In the genomic region with DNA sequence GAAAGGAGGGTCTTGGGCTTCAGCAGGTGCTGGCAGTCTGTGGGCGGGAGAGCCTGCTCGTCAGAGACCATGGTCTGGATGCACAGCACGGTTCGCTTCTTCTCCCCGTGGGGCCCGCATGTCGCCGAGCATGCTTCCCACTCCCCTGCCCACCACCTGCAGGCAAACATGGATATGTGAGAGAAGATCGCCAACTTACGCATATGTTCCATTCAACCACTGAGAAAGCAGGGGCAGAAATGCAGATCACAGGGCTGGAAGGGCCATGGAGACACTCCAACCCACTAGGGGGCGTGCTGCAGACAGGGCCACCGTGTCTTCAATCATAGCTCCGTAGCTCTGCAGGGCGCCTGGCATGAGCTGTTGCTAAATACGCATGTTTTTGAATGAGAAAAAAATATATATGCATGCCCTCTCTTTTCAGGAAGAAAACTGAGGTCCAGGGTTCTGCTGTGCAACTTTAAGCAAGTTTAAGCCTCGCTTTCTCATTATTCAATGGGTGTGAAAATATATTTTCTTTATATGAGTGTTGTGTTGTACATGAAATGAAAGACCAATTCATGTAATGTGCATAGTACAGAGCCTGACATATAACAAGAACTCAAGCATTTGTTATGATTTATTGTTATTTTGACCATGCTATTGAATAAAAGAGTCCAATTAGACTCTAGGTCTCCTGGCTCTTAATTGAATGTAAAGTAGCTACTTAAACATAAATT, we compare ENCODE assay signal across 8 cellular contexts.
A peak's percentile ranks its signal among the peaks of the same experiment; 100 is the strongest.
DNase-seq lines count a peak whose midpoint lies in the region; ATAC-seq, FAIRE-seq and TF ChIP-seq lines count a peak whose summit lies in the region.

No MANE protein-coding gene starts in this region.

- ATAC-seq in GM21390 (IDR thresholded peaks at IDR 0.05; ENCODE audit: unreplicated experiment) (peak; percentile 69), HepG2 (peak; percentile 94), GM21737 (IDR thresholded peaks at IDR 0.05; ENCODE audit: unreplicated experiment) (no peak), HG02970 (IDR thresholded peaks at IDR 0.05; ENCODE audit: low FRiP score, unreplicated experiment) (no peak)
- ATAC-seq in activated T-helper 17 cell treated with anti-CD3 and anti-CD28 coated beads, Interleukin-2, amount 50 U/mL, for 72 hours (replicated peaks): peak; percentile 58

- H3K27me3 ChIP-seq in HepG2 (ENCODE audit: control insufficient read depth in 1 of 2, insufficient read depth in 2 of 2, low read length in 2 of 2): no peaks in the 10 kb centered on the region

- DNase-seq in COR-L47 (lab: John Stamatoyannopoulos, UW) (peak; percentile 12), NCI-H526 (lab: John Stamatoyannopoulos, UW) (peak; percentile 29 to 84), HepG2 (ENCODE audit: low spot score) (peak; percentile 34), dedifferentiated amniotic fluid mesenchymal stem cell (ENCODE audit: extremely low spot score) (no peak)

- H3K9ac ChIP-seq in HepG2 (ENCODE audit: insufficient read depth, low read depth, low read length): no peak overlapping the region

- in situ Hi-C loops in HepG2 (cut with HindIII; ENCODE audit: extremely low pct_ligation_motif_present, low pct_unique_long_range_greater_than_20kb): loop anchor here (10.0 kb wide), 1 partner anchor 346 kb away; a partner anchor contains a TSS

- CTCF ChIA-PET in HepG2 (lab: Yijun Ruan, JAX; ENCODE audit: low intra/inter-chr PET ratio, low total read pairs): no interaction called here

- H3K4me1 ChIP-seq in HepG2 (ENCODE audit: insufficient read depth, low read length): peaks cover 1% of the 10 kb centered on the region

- H3K4me3 Mint-ChIP-seq in activated T-helper 17 cell treated with anti-CD3 and anti-CD28 coated beads, Interleukin-2, amount 50 U/mL, for 72 hours: no peak overlapping the region

- WGBS in HepG2 (ENCODE audit: low lambda C conversion rate): 55% methylated on average over 15 of the region's 16 CpGs

- H3K4me3 ChIP-seq in HepG2 (replicated peaks in 1 of 3; ENCODE audit: insufficient read depth in 1 of 3, low read depth in 2 of 3, low read length in 3 of 3): no peak overlapping the region

- TF ChIP-seq RAD21 in HepG2 (CRISPR knock-in tag; IDR thresholded peaks at IDR 0.05): 0 out of 2 replicates have a peak, but pooled peaks have one; percentile 23

- TF ChIP-seq CTCF in HepG2 (CRISPR knock-in tag; IDR thresholded peaks at IDR 0.05): peak; percentile 70

- no peaks in the 10 kb centered on the region for H3K4me1 Mint-ChIP-seq in activated T-helper 17 cell treated with anti-CD3 and anti-CD28 coated beads, Interleukin-2, amount 50 U/mL, for 72 hours

- no peak for TF ChIP-seq POLR2A in HepG2 (IDR thresholded peaks at IDR 0.05; ENCODE audit: insufficient read depth in 1 of 2, low read depth in 2 of 2, low read length in 2 of 2)

- H4K20me1 ChIP-seq in HepG2 (ENCODE audit: insufficient read depth, low read length): no peaks in the 10 kb centered on the region

- no peaks in the 10 kb centered on the region for H3K9me3 Mint-ChIP-seq in activated T-helper 17 cell treated with anti-CD3 and anti-CD28 coated beads, Interleukin-2, amount 50 U/mL, for 72 hours

- H3K4me2 ChIP-seq in HepG2 (ENCODE audit: low read depth, low read length): no peak overlapping the region

- intact Hi-C loops in HepG2 (cut with micrococcal nuclease; ENCODE audit: unreplicated experiment): loop anchor here (10.0 kb wide), 1 partner anchor 64 kb away; no protein-coding TSS in a partner anchor

- no peaks in the 10 kb centered on the region for H3K79me2 ChIP-seq in HepG2 (ENCODE audit: insufficient read depth, low read length)

- FAIRE-seq in HepG2 (lab: Jason Lieb, UNC): no peak

- POLR2A ChIA-PET in HepG2 (lab: Yijun Ruan, JAX): no interaction called here

- no peaks in the 10 kb centered on the region for H3K36me3 Mint-ChIP-seq in activated T-helper 17 cell treated with anti-CD3 and anti-CD28 coated beads, Interleukin-2, amount 50 U/mL, for 72 hours (ENCODE audit: low read depth)

- BruUV-seq in HepG2 (replicated peaks; lab: Mats Ljungman, UMichigan): no TSS peak

- no peak overlapping the region for H3K27ac Mint-ChIP-seq in activated T-helper 17 cell treated with anti-CD3 and anti-CD28 coated beads, Interleukin-2, amount 50 U/mL, for 72 hours

- H3K36me3 ChIP-seq in HepG2 (replicated peaks in 1 of 2; ENCODE audit: control insufficient read depth in 1 of 2, insufficient read depth in 2 of 2, low read length in 2 of 2): no peaks in the 10 kb centered on the region

- no peak overlapping the region for H3K27ac ChIP-seq in HepG2 (ENCODE audit: extremely low read length, insufficient read depth, low read length)

- no peak overlapping the region for H2AFZ ChIP-seq in HepG2 (ENCODE audit: low read length)

- H3K9me3 ChIP-seq in HepG2 (ENCODE audit: low read length): no peaks in the 10 kb centered on the region

- TF ChIP-seq EP300 in HepG2 (IDR thresholded peaks at IDR 0.05; ENCODE audit: low read depth in 2 of 2, low read length in 2 of 2) (no peak), HepG2 (CRISPR knock-in tag; IDR thresholded peaks at IDR 0.05; ENCODE audit: borderline replicate concordance) (no peak)

- H3K27me3 Mint-ChIP-seq in activated T-helper 17 cell treated with anti-CD3 and anti-CD28 coated beads, Interleukin-2, amount 50 U/mL, for 72 hours: peaks cover 5% of the 10 kb centered on the region

TF ChIP-seq in HepG2, 621 proteins besides CTCF, POLR2A, EP300 and RAD21 (continues in another document):
- TF ChIP-seq ZFAT (CRISPR knock-in tag; conservative IDR thresholded peaks at IDR 0.05) (no peak), ZNF790 (CRISPR knock-in tag; IDR thresholded peaks at IDR 0.05; ENCODE audit: borderline replicate concordance) (no peak), ZMYM2 (CRISPR knock-in tag; IDR thresholded peaks at IDR 0.05) (no peak), ZNF713 (CRISPR knock-in tag; IDR thresholded peaks at IDR 0.05) (no peak), ZBTB7A (CRISPR knock-in tag; IDR thresholded peaks at IDR 0.05) (no peak), ZNF17 (CRISPR knock-in tag; IDR thresholded peaks at IDR 0.05) (no peak), FOXJ3 (CRISPR knock-in tag; IDR thresholded peaks at IDR 0.05; ENCODE audit: borderline replicate concordance) (no peak), ZMYM4 (CRISPR knock-in tag; IDR thresholded peaks at IDR 0.05) (peak; percentile 56; the same call in 1 of the 2 replicates), XRCC5 (optimal IDR thresholded peaks at IDR 0.05; ENCODE audit: low read length) (peak; percentile 28), ZNF331 (CRISPR knock-in tag; IDR thresholded peaks at IDR 0.05) (peak; percentile 46; the same call in 1 of the 2 replicates), ZNF768 (CRISPR knock-in tag; IDR thresholded peaks at IDR 0.05) (peak; percentile 62; the same call in 1 of the 2 replicates), ZNF747 (CRISPR knock-in tag; IDR thresholded peaks at IDR 0.05; ENCODE audit: borderline replicate concordance) (no peak), SMC3 (IDR thresholded peaks at IDR 0.05; ENCODE audit: low read length) (peak; percentile 23; the same call in 1 of the 2 replicates), RNF2 (conservative IDR thresholded peaks at IDR 0.05; ENCODE audit: low read depth) (no peak), FOXK2 (IDR thresholded peaks at IDR 0.05) (no peak), FOXK1 (CRISPR knock-in tag; IDR thresholded peaks at IDR 0.05; ENCODE audit: borderline replicate concordance, low read depth) (no peak)
- TF ChIP-seq, protein P1, sequence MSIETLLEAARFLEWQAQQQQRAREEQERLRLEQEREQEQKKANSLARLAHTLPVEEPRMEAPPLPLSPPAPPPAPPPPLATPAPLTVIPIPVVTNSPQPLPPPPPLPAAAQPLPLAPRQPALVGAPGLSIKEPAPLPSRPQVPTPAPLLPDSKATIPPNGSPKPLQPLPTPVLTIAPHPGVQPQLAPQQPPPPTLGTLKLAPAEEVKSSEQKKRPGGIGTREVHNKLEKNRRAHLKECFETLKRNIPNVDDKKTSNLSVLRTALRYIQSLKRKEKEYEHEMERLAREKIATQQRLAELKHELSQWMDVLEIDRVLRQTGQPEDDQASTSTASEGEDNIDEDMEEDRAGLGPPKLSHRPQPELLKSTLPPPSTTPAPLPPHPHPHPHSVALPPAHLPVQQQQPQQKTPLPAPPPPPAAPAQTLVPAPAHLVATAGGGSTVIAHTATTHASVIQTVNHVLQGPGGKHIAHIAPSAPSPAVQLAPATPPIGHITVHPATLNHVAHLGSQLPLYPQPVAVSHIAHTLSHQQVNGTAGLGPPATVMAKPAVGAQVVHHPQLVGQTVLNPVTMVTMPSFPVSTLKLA (IDR thresholded peaks at IDR 0.05): no peak
- TF ChIP-seq, protein P2, sequence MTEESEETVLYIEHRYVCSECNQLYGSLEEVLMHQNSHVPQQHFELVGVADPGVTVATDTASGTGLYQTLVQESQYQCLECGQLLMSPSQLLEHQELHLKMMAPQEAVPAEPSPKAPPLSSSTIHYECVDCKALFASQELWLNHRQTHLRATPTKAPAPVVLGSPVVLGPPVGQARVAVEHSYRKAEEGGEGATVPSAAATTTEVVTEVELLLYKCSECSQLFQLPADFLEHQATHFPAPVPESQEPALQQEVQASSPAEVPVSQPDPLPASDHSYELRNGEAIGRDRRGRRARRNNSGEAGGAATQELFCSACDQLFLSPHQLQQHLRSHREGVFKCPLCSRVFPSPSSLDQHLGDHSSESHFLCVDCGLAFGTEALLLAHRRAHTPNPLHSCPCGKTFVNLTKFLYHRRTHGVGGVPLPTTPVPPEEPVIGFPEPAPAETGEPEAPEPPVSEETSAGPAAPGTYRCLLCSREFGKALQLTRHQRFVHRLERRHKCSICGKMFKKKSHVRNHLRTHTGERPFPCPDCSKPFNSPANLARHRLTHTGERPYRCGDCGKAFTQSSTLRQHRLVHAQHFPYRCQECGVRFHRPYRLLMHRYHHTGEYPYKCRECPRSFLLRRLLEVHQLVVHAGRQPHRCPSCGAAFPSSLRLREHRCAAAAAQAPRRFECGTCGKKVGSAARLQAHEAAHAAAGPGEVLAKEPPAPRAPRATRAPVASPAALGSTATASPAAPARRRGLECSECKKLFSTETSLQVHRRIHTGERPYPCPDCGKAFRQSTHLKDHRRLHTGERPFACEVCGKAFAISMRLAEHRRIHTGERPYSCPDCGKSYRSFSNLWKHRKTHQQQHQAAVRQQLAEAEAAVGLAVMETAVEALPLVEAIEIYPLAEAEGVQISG (CRISPR knock-in tag; IDR thresholded peaks at IDR 0.05): peak; percentile 86

Comparison
In these comparisons a context has a peak if more than half of its experiments do, and no peak if none do; other contexts are left out.
1. ATAC-seq: peak in GM21390 (single experiment), activated T-helper 17 cell treated with anti-CD3 and anti-CD28 coated beads, Interleukin-2, amount 50 U/mL, for 72 hours (single experiment) and HepG2 (single experiment); none in GM21737 (single experiment) and HG02970 (single experiment).